ENCODE assay signal across 21 cellular contexts in the genomic region with DNA sequence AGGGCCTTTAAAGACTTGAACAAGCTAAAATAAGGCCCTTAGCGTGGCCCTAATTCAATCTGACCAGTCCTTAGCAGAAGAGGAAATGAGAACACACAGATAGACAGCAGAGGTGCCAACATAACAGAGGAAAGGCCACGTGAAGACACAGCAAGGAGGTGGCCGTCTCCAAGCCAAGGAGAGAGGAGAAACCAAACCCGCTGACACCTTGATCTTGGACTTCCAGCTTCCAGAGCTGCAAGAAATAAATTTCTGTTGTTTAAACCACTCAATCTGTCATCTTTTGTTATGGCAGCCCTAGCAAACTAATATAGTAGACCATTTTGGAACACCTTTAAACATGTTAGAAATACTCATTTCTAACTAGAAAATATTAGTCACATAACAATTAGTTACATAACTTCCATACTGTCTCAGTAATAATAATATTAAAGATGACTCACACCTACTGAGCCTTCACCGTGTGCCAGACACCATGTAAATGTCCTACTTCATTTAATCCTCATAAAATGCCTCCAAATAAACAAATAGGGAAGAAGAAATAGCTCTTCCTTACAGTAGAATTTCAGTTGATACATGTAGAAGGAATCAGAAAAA. TPM values are rescaled to one million over a fixed set of nuclear protein-coding genes. Genes with fewer than 3 reads are reported as not detected.
A peak's percentile ranks its signal among the peaks of the same experiment; 100 is the strongest.
DNase-seq lines count a peak whose midpoint lies in the region; ATAC-seq lines count a peak whose summit lies in the region.
"Had no signal": no experiment of that assay in that cellular context is flagged by ENCODE, and none has a peak within 500 bp of the region (broad histone marks: within the 10 kb centered on the region; RNA-seq: fewer than 3 reads in every experiment).

No MANE protein-coding gene starts in this region.

- H3K36me3 Mint-ChIP-seq in activated T-cell treated with anti-CD3 and anti-CD28 coated beads, Interleukin-2, amount 50 U/mL, for 72 hours (ENCODE audit: insufficient read depth in 2 of 2), result peaks cover 0 to 2% of the 10 kb centered on the region in 2 donors
- H3K36me3 Mint-ChIP-seq in activated naive CD8-positive, alpha-beta T cell treated with anti-CD3 and anti-CD28 coated beads, Interleukin-2, amount 10 ng/mL, durations not matched to agents 7 days and 5 days, result peaks cover 2% of the 10 kb centered on the region
- H3K36me3 Mint-ChIP-seq in natural killer cell treated with Interleukin-12 subunit alpha and Interleukin-12 subunit beta and Interleukin-15 and Interleukin-18, amount 100 ng/mL, for 72 hours, result no peaks in the 10 kb centered on the region
- H3K36me3 Mint-ChIP-seq: CD14-positive monocyte, WTC11 had no signal

- no peaks in the 10 kb centered on the region for H3K27me3 Mint-ChIP-seq in activated T-cell treated with anti-CD3 and anti-CD28 coated beads, Interleukin-2, amount 50 U/mL, for 72 hours (ENCODE audit: low read depth)
- H3K27me3 Mint-ChIP-seq in activated naive CD8-positive, alpha-beta T cell treated with anti-CD3 and anti-CD28 coated beads, Interleukin-2, amount 10 ng/mL, durations not matched to agents 7 days and 5 days, result no peaks in the 10 kb centered on the region
- no peaks in the 10 kb centered on the region for H3K27me3 Mint-ChIP-seq in natural killer cell treated with Interleukin-12 subunit alpha and Interleukin-12 subunit beta and Interleukin-15 and Interleukin-18, amount 100 ng/mL, for 72 hours

- no peak for DNase-seq in activated T-cell treated with anti-CD3 and anti-CD28 coated beads, Interleukin-2, amount 50 U/mL, for 72 hours
- no peak for DNase-seq in activated T-cell treated with anti-CD3 and anti-CD28 coated beads for 4 hours
- peak; percentile 8 for DNase-seq in RPMI8226
- DNase-seq in activated naive CD8-positive, alpha-beta T cell treated with anti-CD3 and anti-CD28 coated beads, Interleukin-2, amount 10 ng/mL, durations not matched to agents 7 days and 5 days, result no peak
- no peak for DNase-seq in natural killer cell treated with Interleukin-12 subunit alpha and Interleukin-12 subunit beta and Interleukin-15 and Interleukin-18, amount 100 ng/mL, for 72 hours (ENCODE audit: low spot score)
- DNase-seq in DMS79 treated with DMSO at 0.1 percent for 48 hours (lab: John Stamatoyannopoulos, UW), result no peak
- no peak for DNase-seq in NCI-H1092 (lab: John Stamatoyannopoulos, UW)
- DNase-seq: body of pancreas; effector CD4-positive, alpha-beta T cell; esophagus squamous epithelium; gastrocnemius medialis; hypothalamus; islet precursor cell; mucosa of descending colon; NCI-H187; NCI-H526 treated with DMSO at 0.1 percent for 48 hours; psoas muscle; T-helper 9 cell had no signal

- H3K27ac Mint-ChIP-seq in activated T-cell treated with anti-CD3 and anti-CD28 coated beads, Interleukin-2, amount 50 U/mL, for 72 hours, result peak overlapping the region; percentile 83
- peak overlapping the region; percentile 59 for H3K27ac Mint-ChIP-seq in activated naive CD8-positive, alpha-beta T cell treated with anti-CD3 and anti-CD28 coated beads, Interleukin-2, amount 10 ng/mL, durations not matched to agents 7 days and 5 days
- H3K27ac Mint-ChIP-seq in natural killer cell treated with Interleukin-12 subunit alpha and Interleukin-12 subunit beta and Interleukin-15 and Interleukin-18, amount 100 ng/mL, for 72 hours, result peak overlapping the region; percentile 77 to 91
- H3K27ac Mint-ChIP-seq: CD14-positive monocyte, WTC11 had no signal

- POLR2A ChIA-PET in activated naive CD8-positive, alpha-beta T cell treated with anti-CD3 and anti-CD28 coated beads, Interleukin-2, amount 10 ng/mL, durations not matched to agents 7 days and 5 days (lab: Charles Lee), result interaction anchor here (1.2 kb wide), 1 partner anchor 45 kb away, joined by 3 read pairs; no protein-coding TSS in a partner anchor

- ATAC-seq in activated T-cell treated with anti-CD3 and anti-CD28 coated beads, Interleukin-2, amount 50 U/mL, for 72 hours (replicated peaks in 1 of 2), result peak in 1 of 2 donors; percentile 20
- ATAC-seq in activated naive CD8-positive, alpha-beta T cell treated with anti-CD3 and anti-CD28 coated beads, Interleukin-2, amount 10 ng/mL, durations not matched to agents 7 days and 5 days (ENCODE audit: low read depth), result no peak
- peak in 1 of 2 donors; percentile 34 for ATAC-seq in natural killer cell treated with Interleukin-12 subunit alpha and Interleukin-12 subunit beta and Interleukin-15 and Interleukin-18, amount 100 ng/mL, for 72 hours
- ATAC-seq in HG03095 (IDR thresholded peaks at IDR 0.05; ENCODE audit: unreplicated experiment), result no peak
- ATAC-seq: body of pancreas, gastrocnemius medialis, mucosa of descending colon, psoas muscle, WTC11 had no signal

- H3K4me3 Mint-ChIP-seq in activated T-cell treated with anti-CD3 and anti-CD28 coated beads, Interleukin-2, amount 50 U/mL, for 72 hours, result peak overlapping the region; percentile 79 to 82
- H3K4me3 Mint-ChIP-seq in activated naive CD8-positive, alpha-beta T cell treated with anti-CD3 and anti-CD28 coated beads, Interleukin-2, amount 10 ng/mL, durations not matched to agents 7 days and 5 days, result peak overlapping the region; percentile 65
- peak overlapping the region; percentile 85 for H3K4me3 Mint-ChIP-seq in natural killer cell treated with Interleukin-12 subunit alpha and Interleukin-12 subunit beta and Interleukin-15 and Interleukin-18, amount 100 ng/mL, for 72 hours
- H3K4me3 Mint-ChIP-seq: CD14-positive monocyte, WTC11 had no signal

- peaks cover 94% of the 10 kb centered on the region for H3K4me1 Mint-ChIP-seq in activated T-cell treated with anti-CD3 and anti-CD28 coated beads, Interleukin-2, amount 50 U/mL, for 72 hours (ENCODE audit: low read depth)
- H3K4me1 Mint-ChIP-seq in activated naive CD8-positive, alpha-beta T cell treated with anti-CD3 and anti-CD28 coated beads, Interleukin-2, amount 10 ng/mL, durations not matched to agents 7 days and 5 days, result peaks cover 54% of the 10 kb centered on the region
- peaks cover 70 to 77% of the 10 kb centered on the region in 2 donors for H3K4me1 Mint-ChIP-seq in natural killer cell treated with Interleukin-12 subunit alpha and Interleukin-12 subunit beta and Interleukin-15 and Interleukin-18, amount 100 ng/mL, for 72 hours (ENCODE audit: low read depth in 2 of 2)

- no peaks in the 10 kb centered on the region for H3K9me3 Mint-ChIP-seq in activated T-cell treated with anti-CD3 and anti-CD28 coated beads, Interleukin-2, amount 50 U/mL, for 72 hours
- H3K9me3 Mint-ChIP-seq in activated naive CD8-positive, alpha-beta T cell treated with anti-CD3 and anti-CD28 coated beads, Interleukin-2, amount 10 ng/mL, durations not matched to agents 7 days and 5 days, result no peaks in the 10 kb centered on the region
- no peaks in the 10 kb centered on the region for H3K9me3 Mint-ChIP-seq in natural killer cell treated with Interleukin-12 subunit alpha and Interleukin-12 subunit beta and Interleukin-15 and Interleukin-18, amount 100 ng/mL, for 72 hours
- H3K9me3 Mint-ChIP-seq: CD14-positive monocyte had no signal

RNA-seq across cellular contexts. Expression of a gene that starts 47.9 kb away (rescaled TPM):
- 100 to 1,000 TPM; 135 to 157 TPM for total RNA-seq in activated T-cell treated with anti-CD3 and anti-CD28 coated beads, Interleukin-2, amount 50 U/mL, for 72 hours
- 100 to 1,000 TPM; 124 to 138 TPM for total RNA-seq in activated naive CD8-positive, alpha-beta T cell treated with anti-CD3 and anti-CD28 coated beads, Interleukin-2, amount 10 ng/mL, durations not matched to agents 7 days and 5 days
- total RNA-seq in natural killer cell treated with Interleukin-12 subunit alpha and Interleukin-12 subunit beta and Interleukin-15 and Interleukin-18, amount 100 ng/mL, for 72 hours, result 10 to 100 TPM; 11.8 to 49.3 TPM
